Comparison of ENCODE assay signal across 22 cellular contexts in the genomic region with DNA sequence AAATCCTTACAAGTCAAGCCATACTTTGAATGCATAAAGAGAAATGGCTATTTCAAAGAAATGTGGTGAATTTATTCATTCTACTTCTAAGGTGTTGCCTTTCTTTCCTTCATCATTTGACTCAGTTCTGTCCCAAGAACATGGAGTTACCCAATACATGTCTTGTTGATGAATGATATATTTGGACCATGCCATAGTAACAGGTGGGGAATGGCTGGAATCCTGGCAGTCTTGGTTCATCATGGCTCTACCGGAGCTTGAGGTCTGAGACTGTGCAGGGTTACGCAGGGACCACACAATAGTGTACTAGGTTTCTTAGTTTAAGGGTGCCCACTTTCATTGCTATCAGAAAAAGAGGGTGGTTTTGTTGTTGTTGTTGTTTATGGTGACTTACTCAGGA. TPM values are rescaled to one million over a fixed set of nuclear protein-coding genes. Genes with fewer than 3 reads are reported as not detected.
DNase-seq lines count a peak whose midpoint lies in the region; ATAC-seq and TF ChIP-seq lines count a peak whose summit lies in the region.
"Had no signal": no experiment of that assay in that cellular context is flagged by ENCODE, and none has a peak within 500 bp of the region (broad histone marks: within the 10 kb centered on the region; RNA-seq: fewer than 3 reads in every experiment).

No MANE protein-coding gene starts in this region.

- H3K27me3 ChIP-seq in neural progenitor cell (no peaks in the 10 kb centered on the region), trophoblast cell (ENCODE audit: insufficient read depth, low read length) (no peaks in the 10 kb centered on the region)

- H2AFZ ChIP-seq in neural progenitor cell (replicated peaks) (no peak overlapping the region), trophoblast cell (ENCODE audit: insufficient read depth, low read length, poor library complexity) (no peak overlapping the region)
- H2AFZ ChIP-seq: GM23248 had no signal

- H4K91ac ChIP-seq in trophoblast cell (ENCODE audit: low read depth, low read length): no peak overlapping the region

- H2AK5ac ChIP-seq in trophoblast cell (ENCODE audit: low read length): no peak overlapping the region

- H3K4ac ChIP-seq in trophoblast cell (ENCODE audit: low read depth, low read length): no peak overlapping the region

- no peaks in the 10 kb centered on the region for H3K79me1 ChIP-seq in trophoblast cell (ENCODE audit: low read length)

- H3K4me1 ChIP-seq in neural progenitor cell (no peaks in the 10 kb centered on the region), trophoblast cell (ENCODE audit: control insufficient read depth in 1 of 2, insufficient read depth in 2 of 2, low read length in 2 of 2) (peaks cover 3% of the 10 kb centered on the region in 2 experiments)
- H3K4me1 ChIP-seq: A549 had no signal

- H3K9me3 Mint-ChIP-seq in neural progenitor cell: peaks cover 7% of the 10 kb centered on the region
- peaks cover 0 to 3% of the 10 kb centered on the region in 2 donors for H3K9me3 Mint-ChIP-seq in stimulated activated naive B cell treated with anti-CD40 and anti-IgM and Interleukin-4, amounts not matched to agents 10 μg/mL and 1 μg/mL and 100 μg/mL, for 72 hours
- H3K9me3 Mint-ChIP-seq: CD4-positive, alpha-beta memory T cell had no signal

- H2BK120ac ChIP-seq in trophoblast cell (ENCODE audit: insufficient read depth, low read length, poor library complexity): no peak overlapping the region

- H3F3A ChIP-seq in neural progenitor cell (ENCODE audit: low read depth): no peaks in the 10 kb centered on the region

- no peak for ATAC-seq in stimulated activated naive B cell treated with anti-CD40 and anti-IgM and Interleukin-4, amounts not matched to agents 10 μg/mL and 1 μg/mL and 100 μg/mL, for 72 hours (replicated peaks)
- ATAC-seq: A549 had no signal

- no peak overlapping the region for H4K8ac ChIP-seq in trophoblast cell (ENCODE audit: low read depth, low read length)

- no peak overlapping the region for H3K18ac ChIP-seq in trophoblast cell (ENCODE audit: low read length)

- H3K27me3 Mint-ChIP-seq in neural progenitor cell (ENCODE audit: insufficient read depth, low read depth): no peaks in the 10 kb centered on the region
- no peaks in the 10 kb centered on the region for H3K27me3 Mint-ChIP-seq in stimulated activated naive B cell treated with anti-CD40 and anti-IgM and Interleukin-4, amounts not matched to agents 10 μg/mL and 1 μg/mL and 100 μg/mL, for 72 hours

- H3K4me1 Mint-ChIP-seq in neural progenitor cell: peaks cover 20% of the 10 kb centered on the region
- H3K4me1 Mint-ChIP-seq in stimulated activated naive B cell treated with anti-CD40 and anti-IgM and Interleukin-4, amounts not matched to agents 10 μg/mL and 1 μg/mL and 100 μg/mL, for 72 hours: peaks cover 19 to 38% of the 10 kb centered on the region in 2 donors

- H3K4me3 ChIP-seq in neural progenitor cell: no peak overlapping the region
- no peak overlapping the region for H3K4me3 ChIP-seq in trophoblast cell (ENCODE audit: low read depth, low read length)
- H3K4me3 ChIP-seq: A549, GM23248 had no signal

- TF ChIP-seq CTCF in neural progenitor cell (IDR thresholded peaks at IDR 0.05): no peak

- H3K4me3 Mint-ChIP-seq in neural progenitor cell: no peak overlapping the region
- no peak overlapping the region for H3K4me3 Mint-ChIP-seq in stimulated activated naive B cell treated with anti-CD40 and anti-IgM and Interleukin-4, amounts not matched to agents 10 μg/mL and 1 μg/mL and 100 μg/mL, for 72 hours
- H3K4me3 Mint-ChIP-seq: CD4-positive, alpha-beta memory T cell had no signal

- WGBS in trophoblast cell (ENCODE audit: extremely low coverage, insufficient coverage, insufficient read length): no CpG with 5 or more reads among the region's 2 CpGs

- H3K9ac ChIP-seq in neural progenitor cell (no peak overlapping the region), trophoblast cell (ENCODE audit: low read length) (no peak overlapping the region)
- H3K9ac ChIP-seq: GM23248 had no signal

- no peak overlapping the region for H3K23ac ChIP-seq in trophoblast cell (ENCODE audit: low read length)

- H3K79me2 ChIP-seq in neural progenitor cell (ENCODE audit: low read depth) (no peaks in the 10 kb centered on the region), trophoblast cell (ENCODE audit: control insufficient read depth, insufficient read depth, low read length, poor library complexity) (no peaks in the 10 kb centered on the region)

- no peak overlapping the region for H4K12ac ChIP-seq in trophoblast cell (ENCODE audit: low read depth, low read length)

- DNase-seq in amniotic epithelial cell (ENCODE audit: low read depth) (peak; percentile 1), neural progenitor cell (ENCODE audit: low spot score) (no peak), trophoblast cell (peak; percentile 79 to 93), NCI-H526 treated with DMSO at 0.1 percent for 48 hours (lab: John Stamatoyannopoulos, UW) (no peak), SW480 (ENCODE audit: low spot score) (no peak)
- no peak for DNase-seq in stimulated activated naive B cell treated with anti-CD40 and anti-IgM and Interleukin-4, amounts not matched to agents 10 μg/mL and 1 μg/mL and 100 μg/mL, for 72 hours
- DNase-seq: 8988T; C1 segment of cervical spinal cord; Calu3; CD4-positive, alpha-beta memory T cell; COR-L47; DMS53; DMS79 treated with DMSO at 0.1 percent for 48 hours; GF-D8; GM23248; H7; HCEC 1CT had no signal

- no peak overlapping the region for H3K27ac ChIP-seq in neural progenitor cell
- H3K27ac ChIP-seq in trophoblast cell (ENCODE audit: low read depth, low read length): no peak overlapping the region
- H3K27ac ChIP-seq: A549, GM23248 had no signal

- no peak overlapping the region for H2BK5ac ChIP-seq in trophoblast cell (ENCODE audit: low read depth, low read length, poor library complexity)

- no peaks in the 10 kb centered on the region for H3K9me3 ChIP-seq in neural progenitor cell (ENCODE audit: low read depth)
- no peaks in the 10 kb centered on the region for H3K9me3 ChIP-seq in trophoblast cell (ENCODE audit: insufficient read depth, low read depth, low read length)
- H3K9me3 ChIP-seq: A549 had no signal

- no peak overlapping the region for H3K14ac ChIP-seq in trophoblast cell (ENCODE audit: low read length)

- no peaks in the 10 kb centered on the region for H3K36me3 Mint-ChIP-seq in neural progenitor cell
- no peaks in the 10 kb centered on the region for H3K36me3 Mint-ChIP-seq in stimulated activated naive B cell treated with anti-CD40 and anti-IgM and Interleukin-4, amounts not matched to agents 10 μg/mL and 1 μg/mL and 100 μg/mL, for 72 hours
- H3K36me3 Mint-ChIP-seq: CD4-positive, alpha-beta memory T cell had no signal

- peak overlapping the region; percentile 93 for H3K27ac Mint-ChIP-seq in neural progenitor cell
- no peak overlapping the region for H3K27ac Mint-ChIP-seq in stimulated activated naive B cell treated with anti-CD40 and anti-IgM and Interleukin-4, amounts not matched to agents 10 μg/mL and 1 μg/mL and 100 μg/mL, for 72 hours
- H3K27ac Mint-ChIP-seq: CD4-positive, alpha-beta memory T cell had no signal

- H3K36me3 ChIP-seq in neural progenitor cell (no peaks in the 10 kb centered on the region), trophoblast cell (ENCODE audit: control insufficient read depth in 1 of 2, insufficient read depth in 2 of 2, low read length in 2 of 2) (no peaks in the 10 kb centered on the region)

- H3K4me2 ChIP-seq in neural progenitor cell (no peak overlapping the region), trophoblast cell (ENCODE audit: low read length) (no peak overlapping the region)
- H3K4me2 ChIP-seq: A549 had no signal

- no peaks in the 10 kb centered on the region for H4K20me1 ChIP-seq in neural progenitor cell (ENCODE audit: low read depth)

- no peak overlapping the region for H2BK12ac ChIP-seq in trophoblast cell (ENCODE audit: low read length)

RNA-seq across cellular contexts. Expression of gene MPEG1, which starts 40.3 kb away (rescaled TPM):
- not detected in 2 replicates for total RNA-seq in neural progenitor cell (ENCODE audit: low replicate concordance)
- polyA plus RNA-seq in trophoblast cell (2013): not detected in 2 replicates
- total RNA-seq: Calu3, Daoy, G401, GM23248, H1, H7 had no signal
- polyA plus RNA-seq: A549, BJ, GM23248, H1 had no signal

Comparison
In these comparisons a context has a peak if more than half of its experiments do, and no peak if none do; other contexts are left out.
1. DNase-seq: peak in amniotic epithelial cell (single experiment) and trophoblast cell (2 of 2); none in neural progenitor cell (single experiment), NCI-H526 treated with DMSO at 0.1 percent for 48 hours (single experiment), SW480 (single experiment) and stimulated activated naive B cell treated with anti-CD40 and anti-IgM and Interleukin-4, amounts not matched to agents 10 μg/mL and 1 μg/mL and 100 μg/mL, for 72 hours (single experiment).